Comparison of ENCODE assay signal across 1 cellular context in genomic region chr15:101489633-101490407, GRCh38.
TF ChIP-seq lines count a peak whose summit lies in the region.

TSS of gene PCSK6 (minus strand) at chr15:101489707. CDS start at chr15:101489670, 37 bp downstream.

TF ChIP-seq in HepG2, 621 proteins besides CTCF, POLR2A, EP300 and RAD21 (continued from another document and continues in another):
- TF ChIP-seq ZNF280B (CRISPR knock-in tag; IDR thresholded peaks at IDR 0.05; ENCODE audit: borderline replicate concordance) (no peak), ZNF333 (CRISPR knock-in tag; IDR thresholded peaks at IDR 0.05; ENCODE audit: borderline replicate concordance) (0 out of 2 replicates have a peak, but pooled peaks have one; percentile 46), ISX (CRISPR knock-in tag; conservative IDR thresholded peaks at IDR 0.05) (no peak), GATAD1 (CRISPR knock-in tag; IDR thresholded peaks at IDR 0.05) (no peak), ZNF800 (CRISPR knock-in tag; IDR thresholded peaks at IDR 0.05) (0 out of 2 replicates have a peak, but pooled peaks have one; percentile 25), U2AF2 (IDR thresholded peaks at IDR 0.05; ENCODE audit: low read depth, low read length) (no peak), ZNF24 (IDR thresholded peaks at IDR 0.05) (no peak), POGZ (CRISPR knock-in tag; IDR thresholded peaks at IDR 0.05) (peak; percentile 60), MIER2 (CRISPR knock-in tag; IDR thresholded peaks at IDR 0.05) (no peak), KDM5A (IDR thresholded peaks at IDR 0.05; ENCODE audit: borderline replicate concordance, low read length) (no peak), ZKSCAN5 (CRISPR knock-in tag; IDR thresholded peaks at IDR 0.05) (no peak), ZBTB10 (CRISPR knock-in tag; IDR thresholded peaks at IDR 0.05; ENCODE audit: borderline replicate concordance) (no peak), ZBTB14 (CRISPR knock-in tag; IDR thresholded peaks at IDR 0.05) (peak; percentile 62), ZBTB21 (CRISPR knock-in tag; IDR thresholded peaks at IDR 0.05) (no peak), RBM39 (IDR thresholded peaks at IDR 0.05; ENCODE audit: low read depth, low read length, poor library complexity, severe bottlenecking) (peak; percentile 56), HIVEP1 (CRISPR knock-in tag; IDR thresholded peaks at IDR 0.05) (peak; percentile 52; the same call in 1 of the 2 replicates), ZNF562 (CRISPR knock-in tag; IDR thresholded peaks at IDR 0.05; ENCODE audit: borderline replicate concordance) (no peak), ATF1 (CRISPR knock-in tag; IDR thresholded peaks at IDR 0.05) (no peak), SRSF4 (IDR thresholded peaks at IDR 0.05; ENCODE audit: low read depth, low read length, poor library complexity, severe bottlenecking) (no peak), FIP1L1 (IDR thresholded peaks at IDR 0.05; ENCODE audit: borderline replicate concordance, insufficient read depth, low read depth, low read length) (no peak), ZNF580 (CRISPR knock-in tag; IDR thresholded peaks at IDR 0.05; ENCODE audit: borderline replicate concordance, low read depth) (no peak), ZNF414 (CRISPR knock-in tag; IDR thresholded peaks at IDR 0.05) (no peak), KDM6A (CRISPR knock-in tag; IDR thresholded peaks at IDR 0.05; ENCODE audit: low read depth) (no peak), ZNF263 (CRISPR knock-in tag; IDR thresholded peaks at IDR 0.05) (no peak), GZF1 (CRISPR knock-in tag; IDR thresholded peaks at IDR 0.05) (no peak), SRSF1 (optimal IDR thresholded peaks at IDR 0.05; ENCODE audit: low read depth, low read length) (no peak), ZNF777 (CRISPR knock-in tag; IDR thresholded peaks at IDR 0.05) (peak; percentile 49; the same call in 1 of the 2 replicates), STAT6 (CRISPR knock-in tag; IDR thresholded peaks at IDR 0.05; ENCODE audit: borderline replicate concordance) (no peak), ZC3H13 (CRISPR knock-in tag; IDR thresholded peaks at IDR 0.05) (0 out of 2 replicates have a peak, but pooled peaks have one; percentile 39), ZNF878 (CRISPR knock-in tag; IDR thresholded peaks at IDR 0.05) (no peak), ZNF770 (CRISPR knock-in tag; IDR thresholded peaks at IDR 0.05) (no peak), BRD4 (CRISPR knock-in tag; IDR thresholded peaks at IDR 0.05) (no peak), GLMP (CRISPR knock-in tag; IDR thresholded peaks at IDR 0.05; ENCODE audit: borderline replicate concordance) (no peak), ZNF790 (CRISPR knock-in tag; IDR thresholded peaks at IDR 0.05; ENCODE audit: borderline replicate concordance) (no peak), NFKBIZ (CRISPR knock-in tag; IDR thresholded peaks at IDR 0.05) (no peak), HNF1B (CRISPR knock-in tag; IDR thresholded peaks at IDR 0.05) (no peak), ARNTL (CRISPR knock-in tag; IDR thresholded peaks at IDR 0.05) (no peak), ZNF530 (CRISPR knock-in tag; IDR thresholded peaks at IDR 0.05; ENCODE audit: low read depth) (no peak), GLI4 (CRISPR knock-in tag; IDR thresholded peaks at IDR 0.05; ENCODE audit: borderline replicate concordance) (no peak), ZFX (CRISPR knock-in tag; IDR thresholded peaks at IDR 0.05; ENCODE audit: low read depth) (peak; percentile 46)
